ENCODE assay signal across 6 cellular contexts in genomic region chr11:45800261-45800660, GRCh38.
"Had no signal": no experiment of that assay in that cellular context is flagged by ENCODE, and none has a peak within 500 bp of the region (broad histone marks: within the 10 kb centered on the region; RNA-seq: fewer than 3 reads in every experiment).

No MANE protein-coding gene starts in this region.

- FAIRE-seq: G401.6, GM12891, GM18507, GM19239 had no signal

- DNase-seq: GDM1, GF-D8 had no signal
